Comparison of ENCODE assay signal across 1 cellular context in genomic region chr11:65961267-65962135, GRCh38.
TF ChIP-seq lines count a peak whose summit lies in the region.

A gene with protein sequence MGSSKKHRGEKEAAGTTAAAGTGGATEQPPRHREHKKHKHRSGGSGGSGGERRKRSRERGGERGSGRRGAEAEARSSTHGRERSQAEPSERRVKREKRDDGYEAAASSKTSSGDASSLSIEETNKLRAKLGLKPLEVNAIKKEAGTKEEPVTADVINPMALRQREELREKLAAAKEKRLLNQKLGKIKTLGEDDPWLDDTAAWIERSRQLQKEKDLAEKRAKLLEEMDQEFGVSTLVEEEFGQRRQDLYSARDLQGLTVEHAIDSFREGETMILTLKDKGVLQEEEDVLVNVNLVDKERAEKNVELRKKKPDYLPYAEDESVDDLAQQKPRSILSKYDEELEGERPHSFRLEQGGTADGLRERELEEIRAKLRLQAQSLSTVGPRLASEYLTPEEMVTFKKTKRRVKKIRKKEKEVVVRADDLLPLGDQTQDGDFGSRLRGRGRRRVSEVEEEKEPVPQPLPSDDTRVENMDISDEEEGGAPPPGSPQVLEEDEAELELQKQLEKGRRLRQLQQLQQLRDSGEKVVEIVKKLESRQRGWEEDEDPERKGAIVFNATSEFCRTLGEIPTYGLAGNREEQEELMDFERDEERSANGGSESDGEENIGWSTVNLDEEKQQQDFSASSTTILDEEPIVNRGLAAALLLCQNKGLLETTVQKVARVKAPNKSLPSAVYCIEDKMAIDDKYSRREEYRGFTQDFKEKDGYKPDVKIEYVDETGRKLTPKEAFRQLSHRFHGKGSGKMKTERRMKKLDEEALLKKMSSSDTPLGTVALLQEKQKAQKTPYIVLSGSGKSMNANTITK (plus strand): TSS chr11:65961734. CDS start chr11:65961781, 47 bp downstream.

TF ChIP-seq in HepG2, 621 proteins besides CTCF, POLR2A, EP300 and RAD21 (continued from another document and continues in another):
- peak; percentile 99 for TF ChIP-seq FOXK1 (CRISPR knock-in tag; IDR thresholded peaks at IDR 0.05; ENCODE audit: borderline replicate concordance, low read depth)
- TF ChIP-seq, protein P1, sequence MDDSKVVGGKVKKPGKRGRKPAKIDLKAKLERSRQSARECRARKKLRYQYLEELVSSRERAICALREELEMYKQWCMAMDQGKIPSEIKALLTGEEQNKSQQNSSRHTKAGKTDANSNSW (CRISPR knock-in tag; IDR thresholded peaks at IDR 0.05; ENCODE audit: borderline replicate concordance) = peak; percentile 37; the same call in 1 of the 2 replicates
- no peak for TF ChIP-seq TRAFD1 (CRISPR knock-in tag; IDR thresholded peaks at IDR 0.05; ENCODE audit: borderline replicate concordance)
- TF ChIP-seq, protein P2, sequence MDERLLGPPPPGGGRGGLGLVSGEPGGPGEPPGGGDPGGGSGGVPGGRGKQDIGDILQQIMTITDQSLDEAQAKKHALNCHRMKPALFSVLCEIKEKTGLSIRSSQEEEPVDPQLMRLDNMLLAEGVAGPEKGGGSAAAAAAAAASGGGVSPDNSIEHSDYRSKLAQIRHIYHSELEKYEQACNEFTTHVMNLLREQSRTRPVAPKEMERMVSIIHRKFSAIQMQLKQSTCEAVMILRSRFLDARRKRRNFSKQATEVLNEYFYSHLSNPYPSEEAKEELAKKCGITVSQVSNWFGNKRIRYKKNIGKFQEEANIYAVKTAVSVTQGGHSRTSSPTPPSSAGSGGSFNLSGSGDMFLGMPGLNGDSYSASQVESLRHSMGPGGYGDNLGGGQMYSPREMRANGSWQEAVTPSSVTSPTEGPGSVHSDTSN (CRISPR knock-in tag; IDR thresholded peaks at IDR 0.05) = no peak
- peak; percentile 46; the same call in 1 of the 2 replicates for TF ChIP-seq IRX3 (CRISPR knock-in tag; IDR thresholded peaks at IDR 0.05; ENCODE audit: borderline replicate concordance, low read depth)
- TF ChIP-seq TGIF2 (CRISPR knock-in tag; IDR thresholded peaks at IDR 0.05) = no peak
- TF ChIP-seq ZSCAN31 (CRISPR knock-in tag; IDR thresholded peaks at IDR 0.05; ENCODE audit: low read depth) = peak; percentile 82; the same call in 1 of the 2 replicates
- TF ChIP-seq ZNF431 (CRISPR knock-in tag; IDR thresholded peaks at IDR 0.05; ENCODE audit: borderline replicate concordance, low read depth) = no peak
- TF ChIP-seq GABPA (IDR thresholded peaks at IDR 0.05; ENCODE audit: low read depth, low read length) = peak; percentile 96
- TF ChIP-seq GABPA (CRISPR knock-in tag; IDR thresholded peaks at IDR 0.05; ENCODE audit: low read depth) = peak; percentile 97
- peak; percentile 88; the same call in 2 of the 3 replicates for TF ChIP-seq MXI1 (IDR thresholded peaks at IDR 0.05; ENCODE audit: borderline replicate concordance, low read depth, low read length)
- TF ChIP-seq ZBTB7B (CRISPR knock-in tag; IDR thresholded peaks at IDR 0.05) = peak; percentile 77; the same call in 1 of the 2 replicates
- TF ChIP-seq, protein P3, sequence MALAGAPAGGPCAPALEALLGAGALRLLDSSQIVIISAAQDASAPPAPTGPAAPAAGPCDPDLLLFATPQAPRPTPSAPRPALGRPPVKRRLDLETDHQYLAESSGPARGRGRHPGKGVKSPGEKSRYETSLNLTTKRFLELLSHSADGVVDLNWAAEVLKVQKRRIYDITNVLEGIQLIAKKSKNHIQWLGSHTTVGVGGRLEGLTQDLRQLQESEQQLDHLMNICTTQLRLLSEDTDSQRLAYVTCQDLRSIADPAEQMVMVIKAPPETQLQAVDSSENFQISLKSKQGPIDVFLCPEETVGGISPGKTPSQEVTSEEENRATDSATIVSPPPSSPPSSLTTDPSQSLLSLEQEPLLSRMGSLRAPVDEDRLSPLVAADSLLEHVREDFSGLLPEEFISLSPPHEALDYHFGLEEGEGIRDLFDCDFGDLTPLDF (CRISPR knock-in tag; IDR thresholded peaks at IDR 0.05) = peak; percentile 84
- peak; percentile 81 for TF ChIP-seq MED1 (CRISPR knock-in tag; IDR thresholded peaks at IDR 0.05)
- TF ChIP-seq ZNF121 (CRISPR knock-in tag; IDR thresholded peaks at IDR 0.05) = no peak
- 0 out of 2 replicates have a peak, but pooled peaks have one; percentile 71 for TF ChIP-seq ZNF678 (CRISPR knock-in tag; IDR thresholded peaks at IDR 0.05)
- TF ChIP-seq TERF1 (CRISPR knock-in tag; IDR thresholded peaks at IDR 0.05) = no peak
- no peak for TF ChIP-seq PAX8 (CRISPR knock-in tag; IDR thresholded peaks at IDR 0.05; ENCODE audit: borderline replicate concordance)
- peak; percentile 46 for TF ChIP-seq HNRNPK (IDR thresholded peaks at IDR 0.05; ENCODE audit: low read depth, low read length, poor library complexity, severe bottlenecking)
- TF ChIP-seq NCOA1 (CRISPR knock-in tag; IDR thresholded peaks at IDR 0.05) = no peak
- peak; percentile 68; the same call in 1 of the 2 replicates for TF ChIP-seq MAF1 (CRISPR knock-in tag; IDR thresholded peaks at IDR 0.05; ENCODE audit: borderline replicate concordance)
- peak; percentile 22; the same call in 1 of the 2 replicates for TF ChIP-seq FOXJ3 (CRISPR knock-in tag; IDR thresholded peaks at IDR 0.05; ENCODE audit: borderline replicate concordance)
- TF ChIP-seq ZNF776 (CRISPR knock-in tag; IDR thresholded peaks at IDR 0.05) = peak; percentile 85
- no peak for TF ChIP-seq JUNB (CRISPR knock-in tag; IDR thresholded peaks at IDR 0.05; ENCODE audit: borderline replicate concordance)
- no peak; the same call in 1 of the 2 replicates for TF ChIP-seq ARNTL (CRISPR knock-in tag; IDR thresholded peaks at IDR 0.05)
- peak; percentile 93 for TF ChIP-seq SPEN (CRISPR knock-in tag; IDR thresholded peaks at IDR 0.05; ENCODE audit: low read depth)
- TF ChIP-seq, protein P4, sequence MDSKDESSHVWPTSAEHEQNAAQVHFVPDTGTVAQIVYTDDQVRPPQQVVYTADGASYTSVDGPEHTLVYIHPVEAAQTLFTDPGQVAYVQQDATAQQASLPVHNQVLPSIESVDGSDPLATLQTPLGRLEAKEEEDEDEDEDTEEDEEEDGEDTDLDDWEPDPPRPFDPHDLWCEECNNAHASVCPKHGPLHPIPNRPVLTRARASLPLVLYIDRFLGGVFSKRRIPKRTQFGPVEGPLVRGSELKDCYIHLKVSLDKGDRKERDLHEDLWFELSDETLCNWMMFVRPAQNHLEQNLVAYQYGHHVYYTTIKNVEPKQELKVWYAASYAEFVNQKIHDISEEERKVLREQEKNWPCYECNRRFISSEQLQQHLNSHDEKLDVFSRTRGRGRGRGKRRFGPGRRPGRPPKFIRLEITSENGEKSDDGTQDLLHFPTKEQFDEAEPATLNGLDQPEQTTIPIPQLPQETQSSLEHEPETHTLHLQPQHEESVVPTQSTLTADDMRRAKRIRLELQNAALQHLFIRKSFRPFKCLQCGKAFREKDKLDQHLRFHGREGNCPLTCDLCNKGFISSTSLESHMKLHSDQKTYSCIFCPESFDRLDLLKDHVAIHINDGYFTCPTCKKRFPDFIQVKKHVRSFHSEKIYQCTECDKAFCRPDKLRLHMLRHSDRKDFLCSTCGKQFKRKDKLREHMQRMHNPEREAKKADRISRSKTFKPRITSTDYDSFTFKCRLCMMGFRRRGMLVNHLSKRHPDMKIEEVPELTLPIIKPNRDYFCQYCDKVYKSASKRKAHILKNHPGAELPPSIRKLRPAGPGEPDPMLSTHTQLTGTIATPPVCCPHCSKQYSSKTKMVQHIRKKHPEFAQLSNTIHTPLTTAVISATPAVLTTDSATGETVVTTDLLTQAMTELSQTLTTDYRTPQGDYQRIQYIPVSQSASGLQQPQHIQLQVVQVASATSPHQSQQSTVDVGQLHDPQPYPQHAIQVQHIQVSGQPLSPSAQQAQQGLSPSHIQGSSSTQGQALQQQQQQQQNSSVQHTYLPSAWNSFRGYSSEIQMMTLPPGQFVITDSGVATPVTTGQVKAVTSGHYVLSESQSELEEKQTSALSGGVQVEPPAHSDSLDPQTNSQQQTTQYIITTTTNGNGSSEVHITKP (CRISPR knock-in tag; IDR thresholded peaks at IDR 0.05; ENCODE audit: low read depth) = peak; percentile 63; the same call in 1 of the 2 replicates
- no peak for TF ChIP-seq ZNF160 (CRISPR knock-in tag; IDR thresholded peaks at IDR 0.05)
- TF ChIP-seq DMTF1 (CRISPR knock-in tag; IDR thresholded peaks at IDR 0.05) = no peak
- TF ChIP-seq SALL2 (CRISPR knock-in tag; IDR thresholded peaks at IDR 0.05) = peak; percentile 72
- TF ChIP-seq ZNF790 (CRISPR knock-in tag; IDR thresholded peaks at IDR 0.05; ENCODE audit: borderline replicate concordance) = no peak
- 0 out of 2 replicates have a peak, but pooled peaks have one; percentile 40 for TF ChIP-seq PCBP1 (IDR thresholded peaks at IDR 0.05; ENCODE audit: borderline replicate concordance, low read depth, low read length)
- TF ChIP-seq HDAC2 (CRISPR knock-in tag; IDR thresholded peaks at IDR 0.05) = peak; percentile 85; the same call in 1 of the 2 replicates
- no peak for TF ChIP-seq RFX5 (IDR thresholded peaks at IDR 0.05; ENCODE audit: low read depth, low read length)
- TF ChIP-seq ZSCAN29 (CRISPR knock-in tag; conservative IDR thresholded peaks at IDR 0.05) = peak; percentile 77; the same call in 1 of the 2 replicates
- no peak for TF ChIP-seq ZSCAN12 (CRISPR knock-in tag; IDR thresholded peaks at IDR 0.05)
- TF ChIP-seq IKZF4 (CRISPR knock-in tag; IDR thresholded peaks at IDR 0.05; ENCODE audit: borderline replicate concordance, low read depth, not compliant biosample characterization) = peak; percentile 92
- TF ChIP-seq ZNF33A (CRISPR knock-in tag; IDR thresholded peaks at IDR 0.05; ENCODE audit: borderline replicate concordance) = no peak
- TF ChIP-seq ZNF879 (CRISPR knock-in tag; IDR thresholded peaks at IDR 0.05) = no peak
- TF ChIP-seq ARNT (IDR thresholded peaks at IDR 0.05) = no peak
- no peak for TF ChIP-seq ZBTB46 (CRISPR knock-in tag; IDR thresholded peaks at IDR 0.05; ENCODE audit: borderline replicate concordance)
- TF ChIP-seq, protein P5, sequence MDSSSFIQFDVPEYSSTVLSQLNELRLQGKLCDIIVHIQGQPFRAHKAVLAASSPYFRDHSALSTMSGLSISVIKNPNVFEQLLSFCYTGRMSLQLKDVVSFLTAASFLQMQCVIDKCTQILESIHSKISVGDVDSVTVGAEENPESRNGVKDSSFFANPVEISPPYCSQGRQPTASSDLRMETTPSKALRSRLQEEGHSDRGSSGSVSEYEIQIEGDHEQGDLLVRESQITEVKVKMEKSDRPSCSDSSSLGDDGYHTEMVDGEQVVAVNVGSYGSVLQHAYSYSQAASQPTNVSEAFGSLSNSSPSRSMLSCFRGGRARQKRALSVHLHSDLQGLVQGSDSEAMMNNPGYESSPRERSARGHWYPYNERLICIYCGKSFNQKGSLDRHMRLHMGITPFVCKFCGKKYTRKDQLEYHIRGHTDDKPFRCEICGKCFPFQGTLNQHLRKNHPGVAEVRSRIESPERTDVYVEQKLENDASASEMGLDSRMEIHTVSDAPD (CRISPR knock-in tag; IDR thresholded peaks at IDR 0.05) = no peak
- no peak for TF ChIP-seq ADNP (CRISPR knock-in tag; IDR thresholded peaks at IDR 0.05)
- no peak for TF ChIP-seq KDM6A (CRISPR knock-in tag; IDR thresholded peaks at IDR 0.05; ENCODE audit: low read depth)
- TF ChIP-seq E2F2 (CRISPR knock-in tag; IDR thresholded peaks at IDR 0.05; ENCODE audit: borderline replicate concordance) = no peak
